ENCODE assay signal across 19 cellular contexts in genomic region chr9:118570076-118570475, GRCh38.
DNase-seq lines count a peak whose midpoint lies in the region; ATAC-seq and TF ChIP-seq lines count a peak whose summit lies in the region.
"Had no signal": no experiment of that assay in that cellular context is flagged by ENCODE, and none has a peak within 500 bp of the region (broad histone marks: within the 10 kb centered on the region; RNA-seq: fewer than 3 reads in every experiment).

No MANE protein-coding gene starts in this region.

- peak; percentile 42 for ATAC-seq in omental fat pad (ENCODE audit: low FRiP score)
- no peak for ATAC-seq in GM21390 (IDR thresholded peaks at IDR 0.05; ENCODE audit: unreplicated experiment)
- no peak for ATAC-seq in GM19351 (IDR thresholded peaks at IDR 0.05; ENCODE audit: unreplicated experiment)
- ATAC-seq: GM23338, Right ventricle myocardium inferior had no signal

- in situ Hi-C loops in G401 (cut with HindIII; ENCODE audit: low sequenced_read_pairs): no loop called here

- no peak overlapping the region for H3K4me3 ChIP-seq in choroid plexus epithelial cell (ENCODE audit: low read depth, low read length)
- H3K4me3 ChIP-seq: GM23338, SJSA1 had no signal

- DNase-seq in G401 (ENCODE audit: low spot score) (peak; percentile 53), NCI-H2227 treated with DMSO at 0.1 percent for 48 hours (lab: John Stamatoyannopoulos, UW) (peak; percentile 8), choroid plexus epithelial cell (ENCODE audit: low read depth) (peak; percentile 82), omental fat pad (ENCODE audit: low spot score) (no peak), NOMO-1 treated with DMSO at 0.1 percent for 48 hours (lab: John Stamatoyannopoulos, UW; ENCODE audit: unreplicated experiment) (no peak), NCI-H82 (lab: John Stamatoyannopoulos, UW) (no peak)
- DNase-seq: BE2C, DMS79, HCEC 1CT, IMR-90, MV-4-11, NCI-H1105 treated with DMSO at 0.1 percent for 48 hours, NCI-H2029 treated with DMSO at 0.1 percent for 48 hours, NCI-H524 had no signal

- TF ChIP-seq CTCF in choroid plexus epithelial cell (conservative IDR thresholded peaks at IDR 0.05; ENCODE audit: low read depth, low read length) (no peak), omental fat pad (IDR thresholded peaks at IDR 0.05) (no peak)

Comparison
In these comparisons a context has a peak if more than half of its experiments do, and no peak if none do; other contexts are left out.
1. DNase-seq: peak in G401 (single experiment), NCI-H2227 treated with DMSO at 0.1 percent for 48 hours (single experiment) and choroid plexus epithelial cell (single experiment); none in omental fat pad (single experiment), NOMO-1 treated with DMSO at 0.1 percent for 48 hours (single experiment) and NCI-H82 (single experiment).